In genomic region chr12:4215862-4216541, GRCh38 we compare ENCODE assay signal across 9 cellular contexts. TPM values are rescaled to one million over a fixed set of nuclear protein-coding genes. Genes with fewer than 3 reads are reported as not detected.
DNase-seq lines count a peak whose midpoint lies in the region; ATAC-seq and TF ChIP-seq lines count a peak whose summit lies in the region.
"Had no signal": no experiment of that assay in that cellular context is flagged by ENCODE, and none has a peak within 500 bp of the region (broad histone marks: within the 10 kb centered on the region; RNA-seq: fewer than 3 reads in every experiment).

No MANE protein-coding gene starts in this region.

- no peaks in the 10 kb centered on the region for H3K9me3 Mint-ChIP-seq in MCF 10A (ENCODE audit: unreplicated experiment)
- no peaks in the 10 kb centered on the region for H3K9me3 Mint-ChIP-seq in stimulated activated naive CD8-positive, alpha-beta T cell treated with anti-CD3 and anti-CD28 coated beads, Interleukin-15, Interleukin-2, amounts not matched to agents 100 ng/mL and 50 ng/mL, for 24 hours

- CTCF ChIA-PET in MCF 10A (lab: Yijun Ruan, JAX): interaction anchor here (1.3 kb wide), 1 partner anchor 330 kb away, joined by 4 read pairs; no protein-coding TSS in a partner anchor

- ATAC-seq in HG02678 (IDR thresholded peaks at IDR 0.05; ENCODE audit: unreplicated experiment): peak; percentile 51

- H3K9me3 ChIP-seq in breast epithelium (no peaks in the 10 kb centered on the region), hepatocyte (ENCODE audit: low read depth) (no peaks in the 10 kb centered on the region)

- no peak overlapping the region for H3K4me3 Mint-ChIP-seq in MCF 10A (ENCODE audit: unreplicated experiment)
- peak overlapping the region; percentile 71 for H3K4me3 Mint-ChIP-seq in stimulated activated naive CD8-positive, alpha-beta T cell treated with anti-CD3 and anti-CD28 coated beads, Interleukin-15, Interleukin-2, amounts not matched to agents 100 ng/mL and 50 ng/mL, for 24 hours

- intact Hi-C loops in MCF 10A (cut with micrococcal nuclease) (no loop called here), breast epithelium (cut with DNase I; ENCODE audit: low total_unique reads) (no loop called here)

- H3K4me1 Mint-ChIP-seq in MCF 10A (ENCODE audit: insufficient read depth, unreplicated experiment): peaks cover 13% of the 10 kb centered on the region
- H3K4me1 Mint-ChIP-seq in stimulated activated naive CD8-positive, alpha-beta T cell treated with anti-CD3 and anti-CD28 coated beads, Interleukin-15, Interleukin-2, amounts not matched to agents 100 ng/mL and 50 ng/mL, for 24 hours (ENCODE audit: low read depth): peaks cover 55% of the 10 kb centered on the region

- peaks cover 45% of the 10 kb centered on the region for H3K27me3 Mint-ChIP-seq in MCF 10A (ENCODE audit: insufficient read depth, unreplicated experiment)
- H3K27me3 Mint-ChIP-seq in stimulated activated naive CD8-positive, alpha-beta T cell treated with anti-CD3 and anti-CD28 coated beads, Interleukin-15, Interleukin-2, amounts not matched to agents 100 ng/mL and 50 ng/mL, for 24 hours: no peaks in the 10 kb centered on the region

- H3K4me1 ChIP-seq in breast epithelium (no peaks in the 10 kb centered on the region), hepatocyte (ENCODE audit: insufficient read depth) (no peaks in the 10 kb centered on the region)

- DNase-seq in MCF 10A (ENCODE audit: unreplicated experiment) (peak; percentile 13), breast epithelium (ENCODE audit: low spot score in 2 of 2) (no peak), OCI-M1 (lab: John Stamatoyannopoulos, UW) (peak; percentile 59), hepatocyte (ENCODE audit: low spot score) (no peak), NOMO-1 treated with dmso at 0.1 percent for 144 hours (lab: John Stamatoyannopoulos, UW; ENCODE audit: unreplicated experiment) (no peak), retina (no peak)

- H3K36me3 ChIP-seq in breast epithelium: no peaks in the 10 kb centered on the region
- H3K36me3 ChIP-seq in hepatocyte (replicated peaks; ENCODE audit: insufficient read depth, low read depth): no peaks in the 10 kb centered on the region

- H3K27me3 ChIP-seq in breast epithelium (peaks cover 0 to 5% of the 10 kb centered on the region in 2 donors), hepatocyte (no peaks in the 10 kb centered on the region)

- TF ChIP-seq POLR2A in breast epithelium (IDR thresholded peaks at IDR 0.05): no peak

- WGBS in hepatocyte (ENCODE audit: low lambda C conversion rate, missing lambda C conversion rate): 55% methylated on average over 4 of the region's 4 CpGs

- H4K20me1 ChIP-seq in hepatocyte (ENCODE audit: insufficient read depth, poor library complexity, severe bottlenecking): no peaks in the 10 kb centered on the region

- no peak overlapping the region for H3K27ac ChIP-seq in breast epithelium
- no peak overlapping the region for H3K27ac ChIP-seq in hepatocyte

- no TSS peak for BruUV-seq in MCF 10A (replicated peaks; lab: Mats Ljungman, UMichigan)

- TF ChIP-seq CTCF in MCF 10A (IDR thresholded peaks at IDR 0.05; ENCODE audit: unreplicated experiment): no peak
- TF ChIP-seq CTCF in breast epithelium (IDR thresholded peaks at IDR 0.05): no peak
- no peak for TF ChIP-seq CTCF in hepatocyte (IDR thresholded peaks at IDR 0.05; ENCODE audit: poor library complexity)

- no peak overlapping the region for H3K27ac Mint-ChIP-seq in MCF 10A (ENCODE audit: low read depth, unreplicated experiment)
- H3K27ac Mint-ChIP-seq in stimulated activated naive CD8-positive, alpha-beta T cell treated with anti-CD3 and anti-CD28 coated beads, Interleukin-15, Interleukin-2, amounts not matched to agents 100 ng/mL and 50 ng/mL, for 24 hours: peak overlapping the region; percentile 95

- no peaks in the 10 kb centered on the region for H3K79me2 ChIP-seq in hepatocyte

- H3K36me3 Mint-ChIP-seq in MCF 10A (ENCODE audit: insufficient read depth, unreplicated experiment): no peaks in the 10 kb centered on the region
- H3K36me3 Mint-ChIP-seq in stimulated activated naive CD8-positive, alpha-beta T cell treated with anti-CD3 and anti-CD28 coated beads, Interleukin-15, Interleukin-2, amounts not matched to agents 100 ng/mL and 50 ng/mL, for 24 hours (ENCODE audit: low read depth): no peaks in the 10 kb centered on the region

- H3K4me2 ChIP-seq in hepatocyte: no peak overlapping the region

- H3K4me3 ChIP-seq in breast epithelium (no peak overlapping the region), hepatocyte (no peak overlapping the region)

- H2AFZ ChIP-seq in hepatocyte: no peak overlapping the region

- H3K9me2 ChIP-seq in hepatocyte (replicated peaks; ENCODE audit: insufficient read depth): no peaks in the 10 kb centered on the region

- POLR2A ChIA-PET in MCF 10A (lab: Yijun Ruan, JAX): interaction anchor here (0.7 kb wide), 1 partner anchor 330 kb away, joined by 3 read pairs; no protein-coding TSS in a partner anchor

RNA-seq across cellular contexts. Expression of gene CCND2, which starts 57.6 kb away (rescaled TPM):
- 62.2 and 70.9 TPM in 2 replicates for total RNA-seq in MCF 10A (2022)
- total RNA-seq in breast epithelium: 10 to 100 TPM; 43.3 to 72.8 (median 53.7) TPM
- 232 and 250 TPM in 2 replicates for total RNA-seq in hepatocyte
- polyA plus RNA-seq in hepatocyte: 131 and 157 TPM in 2 replicates
- total RNA-seq: HT-29 had no signal

Comparison
In these comparisons a context has a peak if more than half of its experiments do, and no peak if none do; other contexts are left out.
1. DNase-seq: peak in MCF 10A (single experiment) and OCI-M1 (single experiment); none in breast epithelium (0 of 2), hepatocyte (single experiment), NOMO-1 treated with dmso at 0.1 percent for 144 hours (single experiment) and retina (single experiment).